Comparison of ENCODE assay signal across 15 cellular contexts in the genomic region with DNA sequence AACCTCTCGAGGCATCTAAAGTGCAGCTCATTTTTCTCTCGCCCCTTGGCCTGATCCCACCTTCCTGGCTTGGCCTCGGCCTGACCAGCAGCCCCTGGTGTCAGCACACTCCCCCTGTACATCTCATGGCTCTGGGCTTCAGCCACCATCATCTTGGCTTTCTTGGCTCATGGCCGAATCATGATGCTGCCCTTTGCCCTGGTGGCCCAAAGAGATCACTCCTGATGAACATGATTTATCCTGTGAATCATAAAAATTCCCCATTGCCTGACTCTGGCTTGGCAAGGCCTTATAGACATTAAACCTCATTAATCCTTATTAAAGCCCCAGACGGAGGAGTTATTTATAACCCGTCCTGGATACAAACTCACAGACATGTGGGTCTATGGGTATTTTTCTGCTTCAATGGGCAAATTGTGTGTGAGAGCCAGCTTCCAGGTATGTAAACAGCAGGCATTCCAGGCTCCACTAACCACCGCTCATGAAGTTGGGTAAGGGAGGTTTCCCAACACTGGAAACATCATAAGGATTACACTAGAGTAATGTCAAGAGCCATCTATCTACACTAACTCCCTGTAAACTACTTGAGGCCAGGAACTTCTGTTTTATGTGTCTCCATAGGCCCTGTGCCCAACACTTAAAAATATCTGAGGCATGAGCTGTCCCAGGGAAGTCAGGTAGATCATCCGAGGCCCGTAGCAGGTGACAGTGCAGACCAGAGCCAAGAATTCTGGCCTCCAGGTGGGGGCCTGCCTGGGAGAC.
A peak's percentile ranks its signal among the peaks of the same experiment; 100 is the strongest.
DNase-seq lines count a peak whose midpoint lies in the region; ATAC-seq, FAIRE-seq and TF ChIP-seq lines count a peak whose summit lies in the region.
"Had no signal": no experiment of that assay in that cellular context is flagged by ENCODE, and none has a peak within 500 bp of the region (broad histone marks: within the 10 kb centered on the region; RNA-seq: fewer than 3 reads in every experiment).

No MANE protein-coding gene starts in this region.

- H3K27ac ChIP-seq in keratinocyte (ENCODE audit: control insufficient read depth, insufficient read depth, low read length): no peak overlapping the region
- H3K27ac ChIP-seq in CD4-positive, alpha-beta memory T cell (ENCODE audit: low read depth, low read length): no peak overlapping the region
- H3K27ac ChIP-seq: dorsolateral prefrontal cortex, SK-N-MC had no signal

- POLR2A ChIA-PET in CD4-positive, alpha-beta memory T cell (lab: Charles Lee; ENCODE audit: partially characterized antibody): no interaction called here

- H3K36me3 Mint-ChIP-seq in CD4-positive, alpha-beta memory T cell: no peaks in the 10 kb centered on the region

- H4K20me1 ChIP-seq in keratinocyte (ENCODE audit: control insufficient read depth, extremely low read depth, insufficient read depth, low read length): no peaks in the 10 kb centered on the region

- no peaks in the 10 kb centered on the region for H3K79me2 ChIP-seq in keratinocyte (ENCODE audit: control insufficient read depth, insufficient read depth, low read length)

- no peaks in the 10 kb centered on the region for H3K27me3 ChIP-seq in keratinocyte (ENCODE audit: control insufficient read depth, extremely low read depth, insufficient read depth, low read length)
- H3K27me3 ChIP-seq in CD4-positive, alpha-beta memory T cell (ENCODE audit: insufficient read depth, low read length): no peaks in the 10 kb centered on the region

- ATAC-seq in GM21360 (IDR thresholded peaks at IDR 0.05; ENCODE audit: unreplicated experiment): no peak
- no peak for ATAC-seq in GM18519 (IDR thresholded peaks at IDR 0.05; ENCODE audit: low FRiP score, unreplicated experiment)
- no peak for ATAC-seq in HG02678 (IDR thresholded peaks at IDR 0.05; ENCODE audit: unreplicated experiment)

- H3K9me1 ChIP-seq in keratinocyte (ENCODE audit: control insufficient read depth, extremely low read depth, insufficient read depth, low read length): no peaks in the 10 kb centered on the region

- no peaks in the 10 kb centered on the region for H3K4me1 Mint-ChIP-seq in CD4-positive, alpha-beta memory T cell
- H3K4me1 Mint-ChIP-seq: neural crest cell had no signal

- no peak overlapping the region for H3K9ac ChIP-seq in keratinocyte (ENCODE audit: control insufficient read depth, extremely low read depth, insufficient read depth, low read length)

- no peak overlapping the region for H3K4me2 ChIP-seq in keratinocyte (ENCODE audit: control insufficient read depth, extremely low read depth, insufficient read depth, low read depth, low read length)

- no peaks in the 10 kb centered on the region for H3K36me3 ChIP-seq in keratinocyte (ENCODE audit: control insufficient read depth in 2 of 2, extremely low read depth in 1 of 2, insufficient read depth in 2 of 2, low read length in 2 of 2)
- no peaks in the 10 kb centered on the region for H3K36me3 ChIP-seq in CD4-positive, alpha-beta memory T cell (ENCODE audit: insufficient read depth, low read length)

- CTCF ChIA-PET in CD4-positive, alpha-beta memory T cell (lab: Charles Lee; ENCODE audit: partially characterized antibody): no interaction called here

- dilution Hi-C loops in keratinocyte (cut with MboI; ENCODE audit: extremely low pct_ligation_motif_present, low sequenced_read_pairs): no loop called here

- peaks cover 3% of the 10 kb centered on the region for H3K9me3 ChIP-seq in keratinocyte (ENCODE audit: control insufficient read depth, low read depth, low read length)
- no peaks in the 10 kb centered on the region for H3K9me3 ChIP-seq in CD4-positive, alpha-beta memory T cell (ENCODE audit: control insufficient read depth in 1 of 2, low read length in 2 of 2)

- H3K9me3 Mint-ChIP-seq in CD4-positive, alpha-beta memory T cell: peaks cover 0 to 4% (median 0%) of the 10 kb centered on the region in 8 donors

- no peak overlapping the region for H3K4me3 ChIP-seq in keratinocyte (ENCODE audit: control insufficient read depth in 2 of 3, extremely low read depth in 1 of 3, insufficient read depth in 2 of 3, low read depth in 1 of 3, low read length in 3 of 3)
- no peak overlapping the region for H3K4me3 ChIP-seq in CD4-positive, alpha-beta memory T cell (ENCODE audit: low read length in 2 of 2)
- H3K4me3 ChIP-seq: dorsolateral prefrontal cortex, SK-N-MC, skin epidermis had no signal

- DNase-seq in A172 (ENCODE audit: low spot score): peak; percentile 46
- DNase-seq in GM04503 (ENCODE audit: low read depth): peak; percentile 97
- peak; percentile 99 for DNase-seq in amniotic epithelial cell (ENCODE audit: low read depth)
- DNase-seq in keratinocyte (ENCODE audit: low read depth, low spot score): no peak
- no peak for DNase-seq in CD4-positive, alpha-beta memory T cell
- DNase-seq: ACHN; activated CD8-positive, alpha-beta memory T cell treated with anti-CD3 and anti-CD28 coated beads, Interleukin-2, amount 50 U/mL, for 48 hours; dorsolateral prefrontal cortex; head of caudate nucleus had no signal

- H3K4me1 ChIP-seq in keratinocyte (ENCODE audit: control insufficient read depth, extremely low read depth, insufficient read depth, low read length): peaks cover 22% of the 10 kb centered on the region
- H3K4me1 ChIP-seq in CD4-positive, alpha-beta memory T cell (ENCODE audit: insufficient read depth, low read length): no peaks in the 10 kb centered on the region

- peaks cover 7 to 28% of the 10 kb centered on the region in 2 donors for H3K27me3 Mint-ChIP-seq in CD4-positive, alpha-beta memory T cell

- H3K27ac Mint-ChIP-seq in CD4-positive, alpha-beta memory T cell: no peak overlapping the region

- no peak overlapping the region for H2AFZ ChIP-seq in keratinocyte (ENCODE audit: control insufficient read depth, low read length)

- peak; percentile 5 for FAIRE-seq in keratinocyte (lab: Jason Lieb, UNC)

- intact Hi-C loops in CD4-positive, alpha-beta memory T cell (cut with micrococcal nuclease): no loop called here

- TF ChIP-seq CTCF in keratinocyte (optimal IDR thresholded peaks at IDR 0.05 in 1 of 3, IDR thresholded peaks at IDR 0.05 in 1 of 3, conservative IDR thresholded peaks at IDR 0.05 in 1 of 3; ENCODE audit: extremely low read depth in 1 of 3, insufficient read depth in 2 of 3, low read length in 3 of 3): no peak

- H3K4me3 Mint-ChIP-seq in CD4-positive, alpha-beta memory T cell: no peak overlapping the region
- H3K4me3 Mint-ChIP-seq: neural crest cell had no signal

Comparison
In these comparisons a context has a peak if more than half of its experiments do, and no peak if none do; other contexts are left out.
1. DNase-seq: peak in A172 (single experiment), GM04503 (single experiment) and amniotic epithelial cell (single experiment); none in keratinocyte (single experiment) and CD4-positive, alpha-beta memory T cell (0 of 5).